In the genomic region with DNA sequence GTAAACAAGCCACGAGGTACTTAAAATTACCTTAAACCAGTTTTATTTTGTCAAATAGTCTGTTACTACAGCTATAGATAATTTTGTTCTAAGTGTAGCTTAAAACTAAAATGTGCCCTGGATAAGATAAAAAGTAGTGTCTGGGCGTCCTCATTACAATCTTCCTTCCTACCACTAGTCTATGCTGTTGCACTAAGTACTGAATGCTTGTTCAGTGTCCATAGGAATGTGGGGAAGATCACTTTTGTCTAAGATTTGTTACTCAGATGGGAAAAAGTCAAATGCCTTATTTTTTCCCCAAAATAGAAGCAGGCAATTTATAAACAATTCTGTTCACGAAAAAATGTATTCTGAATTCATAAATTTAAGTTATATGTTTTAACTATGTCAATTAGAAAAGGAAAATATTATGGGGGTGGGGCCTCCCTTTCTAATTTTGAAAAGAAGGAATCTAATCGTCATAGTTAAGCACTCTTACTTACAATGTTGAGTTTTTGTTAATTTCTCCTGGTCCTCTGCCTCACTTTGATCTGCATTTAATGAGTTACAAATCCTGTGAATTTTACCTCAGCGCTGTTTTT, we compare ENCODE assay signal across 8 cellular contexts.
DNase-seq lines count a peak whose midpoint lies in the region; ATAC-seq, FAIRE-seq and TF ChIP-seq lines count a peak whose summit lies in the region.

No MANE protein-coding gene starts in this region.

- FAIRE-seq in kidney (lab: Jason Lieb, UNC): peak; percentile 62

- no peak overlapping the region for H3K27ac ChIP-seq in kidney (ENCODE audit: low read depth in 2 of 2, low read length in 2 of 2)

- H3K9ac ChIP-seq in kidney (ENCODE audit: low read length in 2 of 2): no peak overlapping the region

- DNase-seq in DMS53 treated with DMSO at 0.1 percent for 48 hours (lab: John Stamatoyannopoulos, UW; ENCODE audit: unreplicated experiment): peak; percentile 50
- DNase-seq in NCI-H748 (lab: John Stamatoyannopoulos, UW; ENCODE audit: unreplicated experiment): peak; percentile 19
- peak; percentile 21 to 68 for DNase-seq in T47D (ENCODE audit: low read depth in 1 of 2, low spot score in 1 of 2)
- DNase-seq in kidney: no peak
- DNase-seq in type B pancreatic cell (ENCODE audit: extremely low spot score, unreplicated experiment): no peak
- DNase-seq in mesenteric fat pad (ENCODE audit: low spot score): no peak

- H3K36me3 ChIP-seq in kidney (ENCODE audit: control insufficient read depth in 1 of 2, insufficient read depth in 2 of 2, low read length in 2 of 2): no peaks in the 10 kb centered on the region

- no peaks in the 10 kb centered on the region for H3K27me3 Mint-ChIP-seq in type B pancreatic cell

- H3K9me3 ChIP-seq in kidney (ENCODE audit: control insufficient read depth in 1 of 2, low read length in 2 of 2): no peaks in the 10 kb centered on the region

- no peak overlapping the region for H3K4me3 Mint-ChIP-seq in type B pancreatic cell

- TF ChIP-seq CTCF in kidney (IDR thresholded peaks at IDR 0.05; ENCODE audit: borderline replicate concordance, extremely low read depth, insufficient read depth) (peak; percentile 58), type B pancreatic cell (conservative IDR thresholded peaks at IDR 0.05) (peak; percentile 86)

- no peak overlapping the region for H3K27ac Mint-ChIP-seq in type B pancreatic cell

- no peaks in the 10 kb centered on the region for H3K36me3 Mint-ChIP-seq in type B pancreatic cell

- intact Hi-C loops in kidney (cut with DNase I): no loop called here

- H3K9me3 Mint-ChIP-seq in type B pancreatic cell: no peaks in the 10 kb centered on the region

- in situ Hi-C loops in T47D (cut with HindIII; ENCODE audit: low pct_unique_long_range_greater_than_20kb, low sequenced_read_pairs): no loop called here

- peak; percentile 62 for ATAC-seq in GM19372 (IDR thresholded peaks at IDR 0.05; ENCODE audit: low read depth, unreplicated experiment)
- peak; percentile 70 for ATAC-seq in HG03342 (IDR thresholded peaks at IDR 0.05; ENCODE audit: unreplicated experiment)

- no peak overlapping the region for H3K4me3 ChIP-seq in kidney (ENCODE audit: low read length in 2 of 2)

- H3K4me1 Mint-ChIP-seq in type B pancreatic cell (ENCODE audit: unreplicated experiment): no peaks in the 10 kb centered on the region

- no peaks in the 10 kb centered on the region for H3K4me1 ChIP-seq in kidney (ENCODE audit: control insufficient read depth in 1 of 2, insufficient read depth in 1 of 2, low read depth in 1 of 2, low read length in 2 of 2)

Comparison
In these comparisons a context has a peak if more than half of its experiments do, and no peak if none do; other contexts are left out.
1. DNase-seq: peak in DMS53 treated with DMSO at 0.1 percent for 48 hours (single experiment), NCI-H748 (single experiment) and T47D (2 of 2); none in kidney (single experiment), type B pancreatic cell (single experiment) and mesenteric fat pad (single experiment).